17 cellular contexts compared by ENCODE assay signal in genomic region chr14:74898083-74898482, GRCh38. TPM values are rescaled to one million over a fixed set of nuclear protein-coding genes. Genes with fewer than 3 reads are reported as not detected.
DNase-seq lines count a peak whose midpoint lies in the region; ATAC-seq and TF ChIP-seq lines count a peak whose summit lies in the region.
"Had no signal": no experiment of that assay in that cellular context is flagged by ENCODE, and none has a peak within 500 bp of the region (broad histone marks: within the 10 kb centered on the region; RNA-seq: fewer than 3 reads in every experiment).

No MANE protein-coding gene starts in this region.

- H3K36me3 Mint-ChIP-seq in activated T-cell treated with anti-CD3 and anti-CD28 coated beads, Interleukin-2, amount 50 U/mL, for 24 hours (ENCODE audit: low read depth) = peaks cover 100% of the 10 kb centered on the region
- peaks cover 82% of the 10 kb centered on the region for H3K36me3 Mint-ChIP-seq in stimulated activated naive CD8-positive, alpha-beta T cell treated with anti-CD3 and anti-CD28 coated beads, Interleukin-15, Interleukin-2, amounts not matched to agents 100 ng/mL and 50 ng/mL, for 24 hours (ENCODE audit: low read depth)

- no peak for TF ChIP-seq CTCF in neutrophil (IDR thresholded peaks at IDR 0.05)
- TF ChIP-seq CTCF in mucosa of descending colon (IDR thresholded peaks at IDR 0.05) = no peak

- no peak for DNase-seq in activated T-cell treated with anti-CD3 and anti-CD28 coated beads, Interleukin-2, amount 50 U/mL, for 24 hours
- DNase-seq in activated T-cell treated with anti-CD3 and anti-CD28 coated beads, Interleukin-2, amount 50 U/mL, for 48 hours = no peak
- DNase-seq in stimulated activated naive CD8-positive, alpha-beta T cell treated with anti-CD3 and anti-CD28 coated beads, Interleukin-15, Interleukin-2, amounts not matched to agents 100 U/mL and 50 U/mL, for 24 hours = no peak
- DNase-seq in mucosa of descending colon (no peak), HUDEP-2 (lab: John Stamatoyannopoulos, UW; ENCODE audit: unreplicated experiment in 76 of 76) (no peak)
- DNase-seq: Calu3; CD8-positive, alpha-beta T cell; DMS79 treated with DMSO at 0.1 percent for 48 hours; GF-D8; H9 had no signal

- H3K4me3 ChIP-seq in neutrophil (ENCODE audit: low read depth in 1 of 2, low read length in 1 of 2) (no peak overlapping the region), mucosa of descending colon (no peak overlapping the region)
- H3K4me3 ChIP-seq: BLaER1 had no signal

- intact Hi-C loops in mucosa of descending colon (cut with DNase I, micrococcal nuclease) = no loop called here

- peak overlapping the region; percentile 28 for H3K27ac ChIP-seq in neutrophil
- H3K27ac ChIP-seq: 22Rv1, BLaER1 had no signal

- H3K9me3 Mint-ChIP-seq in activated T-cell treated with anti-CD3 and anti-CD28 coated beads, Interleukin-2, amount 50 U/mL, for 24 hours = no peaks in the 10 kb centered on the region
- H3K9me3 Mint-ChIP-seq in stimulated activated naive CD8-positive, alpha-beta T cell treated with anti-CD3 and anti-CD28 coated beads, Interleukin-15, Interleukin-2, amounts not matched to agents 100 ng/mL and 50 ng/mL, for 24 hours = no peaks in the 10 kb centered on the region
- H3K9me3 Mint-ChIP-seq: CD14-positive monocyte; CD8-positive, alpha-beta T cell; H9 had no signal

- no peaks in the 10 kb centered on the region for H3K4me1 Mint-ChIP-seq in activated T-cell treated with anti-CD3 and anti-CD28 coated beads, Interleukin-2, amount 50 U/mL, for 24 hours (ENCODE audit: low read depth)
- peaks cover 3% of the 10 kb centered on the region for H3K4me1 Mint-ChIP-seq in stimulated activated naive CD8-positive, alpha-beta T cell treated with anti-CD3 and anti-CD28 coated beads, Interleukin-15, Interleukin-2, amounts not matched to agents 100 ng/mL and 50 ng/mL, for 24 hours (ENCODE audit: low read depth)

- H3K9me3 ChIP-seq in neutrophil = no peaks in the 10 kb centered on the region
- no peaks in the 10 kb centered on the region for H3K9me3 ChIP-seq in mucosa of descending colon
- H3K9me3 ChIP-seq: BLaER1 had no signal

- peak overlapping the region; percentile 22 for H3K27ac Mint-ChIP-seq in activated T-cell treated with anti-CD3 and anti-CD28 coated beads, Interleukin-2, amount 50 U/mL, for 24 hours
- peak overlapping the region; percentile 15 for H3K27ac Mint-ChIP-seq in stimulated activated naive CD8-positive, alpha-beta T cell treated with anti-CD3 and anti-CD28 coated beads, Interleukin-15, Interleukin-2, amounts not matched to agents 100 ng/mL and 50 ng/mL, for 24 hours
- H3K27ac Mint-ChIP-seq: CD8-positive, alpha-beta T cell had no signal

- no peak overlapping the region for H3K4me3 Mint-ChIP-seq in activated T-cell treated with anti-CD3 and anti-CD28 coated beads, Interleukin-2, amount 50 U/mL, for 24 hours
- no peak overlapping the region for H3K4me3 Mint-ChIP-seq in stimulated activated naive CD8-positive, alpha-beta T cell treated with anti-CD3 and anti-CD28 coated beads, Interleukin-15, Interleukin-2, amounts not matched to agents 100 ng/mL and 50 ng/mL, for 24 hours
- H3K4me3 Mint-ChIP-seq: CD14-positive monocyte; CD8-positive, alpha-beta T cell; H9 had no signal

- H3K27me3 ChIP-seq in neutrophil = no peaks in the 10 kb centered on the region
- H3K27me3 ChIP-seq: BLaER1 had no signal

- H3K36me3 ChIP-seq in neutrophil (peaks cover 100% of the 10 kb centered on the region), mucosa of descending colon (ENCODE audit: low read depth) (peaks cover 43% of the 10 kb centered on the region)

- H3K4me1 ChIP-seq in neutrophil (ENCODE audit: control insufficient read depth in 1 of 2, insufficient read depth in 1 of 2, low read depth in 1 of 2, low read length in 1 of 2) (peaks cover 6 to 15% of the 10 kb centered on the region in 2 experiments), mucosa of descending colon (ENCODE audit: low read depth) (no peaks in the 10 kb centered on the region)

- no peaks in the 10 kb centered on the region for H3K27me3 Mint-ChIP-seq in activated T-cell treated with anti-CD3 and anti-CD28 coated beads, Interleukin-2, amount 50 U/mL, for 24 hours
- no peaks in the 10 kb centered on the region for H3K27me3 Mint-ChIP-seq in stimulated activated naive CD8-positive, alpha-beta T cell treated with anti-CD3 and anti-CD28 coated beads, Interleukin-15, Interleukin-2, amounts not matched to agents 100 ng/mL and 50 ng/mL, for 24 hours

- no peak for ATAC-seq in stimulated activated naive CD8-positive, alpha-beta T cell treated with anti-CD3 and anti-CD28 coated beads, Interleukin-15, Interleukin-2, amounts not matched to agents 100 U/mL and 50 U/mL, for 24 hours
- ATAC-seq in mucosa of descending colon = no peak
- ATAC-seq: CD8-positive, alpha-beta T cell had no signal

RNA-seq across cellular contexts. Expression of gene DLST, which starts 16.4 kb away (rescaled TPM):
- 100 to 1,000 TPM; 106 to 125 (median 121) TPM for total RNA-seq in mucosa of descending colon

RNA-seq across cellular contexts. Expression of gene PROX2, which starts 22.1 kb away (rescaled TPM):
- total RNA-seq in mucosa of descending colon = under 1 TPM in 2 of 3 donors, not detected in 1; 0.07 to 0.09 TPM
- total RNA-seq: A673, Calu3, H1, H9 had no signal

RNA-seq across cellular contexts. Expression of gene RPS6KL1, which starts 25.0 kb away (rescaled TPM):
- total RNA-seq in mucosa of descending colon = 10 to 100 TPM in 2 of 3 donors, 1 to 10 TPM in 1; 7.7 to 12.7 (median 11.5) TPM

RNA-seq across cellular contexts. Expression of gene PGF, which starts 57.3 kb away (rescaled TPM):
- total RNA-seq in mucosa of descending colon = 1 to 10 TPM in 2 of 3 donors, under 1 TPM in 1; 0.96 to 3.1 (median 2.3) TPM
